In genomic region chr1:242886137-242886536, GRCh38 we compare ENCODE assay signal across 17 cellular contexts.
DNase-seq lines count a peak whose midpoint lies in the region; ATAC-seq and TF ChIP-seq lines count a peak whose summit lies in the region.
"Had no signal": no experiment of that assay in that cellular context is flagged by ENCODE, and none has a peak within 500 bp of the region (broad histone marks: within the 10 kb centered on the region; RNA-seq: fewer than 3 reads in every experiment).

No MANE protein-coding gene starts in this region.

- H3K36me3 Mint-ChIP-seq in chondrocyte (ENCODE audit: low read depth): no peaks in the 10 kb centered on the region
- no peaks in the 10 kb centered on the region for H3K36me3 Mint-ChIP-seq in activated naive CD4-positive, alpha-beta T cell treated with anti-CD3 and anti-CD28 coated beads, Interleukin-2, amount 10 ng/mL, durations not matched to agents 7 days and 5 days

- peak; percentile 88 for ATAC-seq in GM18511 (IDR thresholded peaks at IDR 0.05; ENCODE audit: unreplicated experiment)
- peak; percentile 94 for ATAC-seq in GM21381 (IDR thresholded peaks at IDR 0.05; ENCODE audit: unreplicated experiment)
- ATAC-seq in HG03060 (IDR thresholded peaks at IDR 0.05; ENCODE audit: low read depth, unreplicated experiment): peak; percentile 84
- ATAC-seq: activated naive CD4-positive, alpha-beta T cell treated with anti-CD3 and anti-CD28 coated beads, Interleukin-2, amount 50 U/mL, for 72 hours had no signal

- H3K4me3 Mint-ChIP-seq in chondrocyte (ENCODE audit: unreplicated experiment): no peak overlapping the region
- no peak overlapping the region for H3K4me3 Mint-ChIP-seq in activated naive CD4-positive, alpha-beta T cell treated with anti-CD3 and anti-CD28 coated beads, Interleukin-2, amount 10 ng/mL, durations not matched to agents 7 days and 5 days
- H3K4me3 Mint-ChIP-seq: T-helper 1 cell treated with Interleukin-12 subunit alpha and Interleukin-12 subunit beta and Interleukin-4 antibody, amounts not matched to agents 30 μg/mL and 1 μg/mL, for 36 hours had no signal

- H3K4me1 Mint-ChIP-seq in chondrocyte (ENCODE audit: low read depth): no peaks in the 10 kb centered on the region
- H3K4me1 Mint-ChIP-seq in activated naive CD4-positive, alpha-beta T cell treated with anti-CD3 and anti-CD28 coated beads, Interleukin-2, amount 10 ng/mL, durations not matched to agents 7 days and 5 days: no peaks in the 10 kb centered on the region

- peaks cover 5% of the 10 kb centered on the region for H3K27me3 Mint-ChIP-seq in chondrocyte (ENCODE audit: low read depth)
- H3K27me3 Mint-ChIP-seq in activated naive CD4-positive, alpha-beta T cell treated with anti-CD3 and anti-CD28 coated beads, Interleukin-2, amount 10 ng/mL, durations not matched to agents 7 days and 5 days: no peaks in the 10 kb centered on the region

- CTCF ChIA-PET in activated naive CD4-positive, alpha-beta T cell treated with anti-CD3 and anti-CD28 coated beads, Interleukin-2, amount 10 ng/mL, durations not matched to agents 7 days and 5 days (lab: Charles Lee): no interaction called here

- H3K9me3 Mint-ChIP-seq in chondrocyte (ENCODE audit: low read depth): no peaks in the 10 kb centered on the region
- H3K9me3 Mint-ChIP-seq in activated naive CD4-positive, alpha-beta T cell treated with anti-CD3 and anti-CD28 coated beads, Interleukin-2, amount 10 ng/mL, durations not matched to agents 7 days and 5 days: no peaks in the 10 kb centered on the region

- H3K27ac Mint-ChIP-seq in chondrocyte (ENCODE audit: unreplicated experiment): no peak overlapping the region
- H3K27ac Mint-ChIP-seq in activated naive CD4-positive, alpha-beta T cell treated with anti-CD3 and anti-CD28 coated beads, Interleukin-2, amount 10 ng/mL, durations not matched to agents 7 days and 5 days: no peak overlapping the region
- H3K27ac Mint-ChIP-seq: activated naive CD4-positive, alpha-beta T cell treated with anti-CD3 and anti-CD28 coated beads, Interleukin-2, amount 50 U/mL, for 72 hours; progenitor cell of endocrine pancreas; T-helper 1 cell treated with Interleukin-12 subunit alpha and Interleukin-12 subunit beta and Interleukin-4 antibody, amounts not matched to agents 30 μg/mL and 1 μg/mL, for 36 hours had no signal

- H3K27ac ChIP-seq in VCaP: peak overlapping the region; percentile 87

- no peak for DNase-seq in chondrocyte (ENCODE audit: low spot score)
- no peak for DNase-seq in activated effector memory CD4-positive, alpha-beta T cell treated with Interleukin-2 at 50 U/mL for 16 hours
- no peak for DNase-seq in activated CD8-positive, alpha-beta memory T cell treated with anti-CD3 and anti-CD28 coated beads, Interleukin-2, amount 50 U/mL, for 4 hours
- no peak for DNase-seq in activated naive CD4-positive, alpha-beta T cell treated with anti-CD3 and anti-CD28 coated beads, Interleukin-2, amount 10 ng/mL, durations not matched to agents 7 days and 5 days
- DNase-seq: activated CD8-positive, alpha-beta memory T cell treated with anti-CD3 and anti-CD28 coated beads for 24 hours; AML-193; midbrain; NCI-H2171 treated with DMSO at 0.1 percent for 48 hours; stimulated activated CD4-positive, alpha-beta T cell treated with anti-CD3 and anti-CD28 coated beads, Interleukin-2, amount 100 ng/mL, for 48 hours; stimulated activated naive CD4-positive, alpha-beta T cell had no signal

- TF ChIP-seq CTCF in VCaP (conservative IDR thresholded peaks at IDR 0.05) (no peak), chondrocyte (IDR thresholded peaks at IDR 0.05) (no peak)
